In genomic region chr17:75412455-75413317, GRCh38 we compare ENCODE assay signal across 8 cellular contexts. TPM values are rescaled to one million over a fixed set of nuclear protein-coding genes. Genes with fewer than 3 reads are reported as not detected.
DNase-seq lines count a peak whose midpoint lies in the region; TF ChIP-seq lines count a peak whose summit lies in the region.

No MANE protein-coding gene starts in this region.

- H3K9me2 ChIP-seq in Loucy (replicated peaks; ENCODE audit: low read depth, low read length), result no peaks in the 10 kb centered on the region

- TF ChIP-seq CTCF in Loucy (conservative IDR thresholded peaks at IDR 0.05; ENCODE audit: low read length) (peak; percentile 89), tibial artery (IDR thresholded peaks at IDR 0.05) (peak; percentile 73 to 77)

- no peak overlapping the region for H3K27ac Mint-ChIP-seq in activated T-helper 2 cell treated with anti-CD3 and anti-CD28 coated beads, Interferon-gamma antibody, Interleukin-2, Interleukin-4, amounts not matched to agents 10 μg/mL and 5 μg/mL and 100 μg/mL, durations not matched to agents 14 hours and 24 hours and 36 hours

- H3K27me3 ChIP-seq in Loucy (ENCODE audit: insufficient read depth, low read length, poor library complexity, severe bottlenecking) (no peaks in the 10 kb centered on the region), tibial artery (peaks cover 0 to 10% of the 10 kb centered on the region in 2 donors)

- H3K27ac ChIP-seq in tibial artery, result no peak overlapping the region

- no peaks in the 10 kb centered on the region for H3K79me2 ChIP-seq in Loucy (ENCODE audit: insufficient read depth, low read length)

- peak overlapping the region; percentile 53 for H3K9ac ChIP-seq in Loucy (ENCODE audit: low read depth, low read length, poor library complexity, severe bottlenecking)

- H3F3A ChIP-seq in Loucy (ENCODE audit: low read depth), result no peaks in the 10 kb centered on the region

- intact Hi-C loops in activated T-helper 2 cell treated with anti-CD3 and anti-CD28 coated beads, Interferon-gamma antibody, Interleukin-2, Interleukin-4, amounts not matched to agents 10 μg/mL and 5 μg/mL and 100 μg/mL, durations not matched to agents 14 hours and 24 hours and 36 hours (cut with micrococcal nuclease), result loop anchor here (1.0 kb wide), 3 partner anchors 89 to 298 kb away; partner anchors contain the start of gene MIF4GD
- intact Hi-C loops in tibial artery (cut with DNase I; ENCODE audit: low total_unique reads), result no loop called here

- H4K20me1 ChIP-seq in Loucy (ENCODE audit: insufficient read depth, low read length, poor library complexity, severe bottlenecking), result no peaks in the 10 kb centered on the region

- peaks cover 19% of the 10 kb centered on the region for H3K27me3 Mint-ChIP-seq in activated T-helper 2 cell treated with anti-CD3 and anti-CD28 coated beads, Interferon-gamma antibody, Interleukin-2, Interleukin-4, amounts not matched to agents 10 μg/mL and 5 μg/mL and 100 μg/mL, durations not matched to agents 14 hours and 24 hours and 36 hours (ENCODE audit: low read depth)

- H3K4me3 ChIP-seq in Loucy (ENCODE audit: low read length, poor library complexity, severe bottlenecking) (peak overlapping the region; percentile 58), tibial artery (peak overlapping the region in 1 of 2 donors; percentile 5)

- no peaks in the 10 kb centered on the region for H3K9me3 Mint-ChIP-seq in activated T-helper 2 cell treated with anti-CD3 and anti-CD28 coated beads, Interferon-gamma antibody, Interleukin-2, Interleukin-4, amounts not matched to agents 10 μg/mL and 5 μg/mL and 100 μg/mL, durations not matched to agents 14 hours and 24 hours and 36 hours

- H3K4me3 Mint-ChIP-seq in activated T-helper 2 cell treated with anti-CD3 and anti-CD28 coated beads, Interferon-gamma antibody, Interleukin-2, Interleukin-4, amounts not matched to agents 10 μg/mL and 5 μg/mL and 100 μg/mL, durations not matched to agents 14 hours and 24 hours and 36 hours (ENCODE audit: low read depth), result peak overlapping the region; percentile 53

- peaks cover 9% of the 10 kb centered on the region for H3K4me1 ChIP-seq in Loucy (ENCODE audit: insufficient read depth, low read length, poor library complexity, severe bottlenecking)
- H3K4me1 ChIP-seq in tibial artery, result peaks cover 0 to 4% (median 2%) of the 10 kb centered on the region in 4 donors

- H2AFZ ChIP-seq in Loucy (ENCODE audit: low read length), result peak overlapping the region; percentile 88

- peaks cover 26% of the 10 kb centered on the region for H3K4me1 Mint-ChIP-seq in activated T-helper 2 cell treated with anti-CD3 and anti-CD28 coated beads, Interferon-gamma antibody, Interleukin-2, Interleukin-4, amounts not matched to agents 10 μg/mL and 5 μg/mL and 100 μg/mL, durations not matched to agents 14 hours and 24 hours and 36 hours (ENCODE audit: low read depth)

- H3K4me2 ChIP-seq in Loucy (ENCODE audit: low read depth, low read length, poor library complexity, severe bottlenecking), result peak overlapping the region; percentile 70

- H3K36me3 Mint-ChIP-seq in activated T-helper 2 cell treated with anti-CD3 and anti-CD28 coated beads, Interferon-gamma antibody, Interleukin-2, Interleukin-4, amounts not matched to agents 10 μg/mL and 5 μg/mL and 100 μg/mL, durations not matched to agents 14 hours and 24 hours and 36 hours (ENCODE audit: low read depth), result no peaks in the 10 kb centered on the region

- peak; percentile 33 for DNase-seq in NK-92 treated with Interleukin-12 subunit alpha and Interleukin-12 subunit beta, amount 100 ng/mL, for 24 hours (lab: John Stamatoyannopoulos, UW)
- no peak for DNase-seq in NK-92 (lab: John Stamatoyannopoulos, UW; ENCODE audit: unreplicated experiment)
- DNase-seq in RPMI8226, result peak; percentile 82
- peak; percentile 73 for DNase-seq in activated T-helper 2 cell treated with anti-CD3 and anti-CD28 coated beads, Interferon-gamma antibody, Interleukin-2, Interleukin-4, amounts not matched to agents 10 μg/mL and 5 μg/mL and 100 μg/mL, durations not matched to agents 14 hours and 24 hours and 36 hours (ENCODE audit: low spot score)
- peak; percentile 52 for DNase-seq in foreskin melanocyte
- DNase-seq in occipital lobe (lab: John Stamatoyannopoulos, UW), result peak; percentile 7
- peak; percentile 59 to 74 for DNase-seq in tibial artery

- H3K9me3 ChIP-seq in Loucy (ENCODE audit: insufficient read depth, low read depth, low read length), result no peaks in the 10 kb centered on the region
- no peaks in the 10 kb centered on the region for H3K9me3 ChIP-seq in tibial artery

- H3K36me3 ChIP-seq in Loucy (ENCODE audit: insufficient read depth, low read length) (no peaks in the 10 kb centered on the region), tibial artery (no peaks in the 10 kb centered on the region)

RNA-seq across cellular contexts. Expression of gene GRB2, which starts 7.2 kb away (rescaled TPM):
- total RNA-seq in activated T-helper 2 cell treated with anti-CD3 and anti-CD28 coated beads, Interferon-gamma antibody, Interleukin-2, Interleukin-4, amounts not matched to agents 10 μg/mL and 5 μg/mL and 100 μg/mL, durations not matched to agents 14 hours and 24 hours and 36 hours, result 176 and 188 TPM in 2 replicates
- total RNA-seq in occipital lobe, result 125 TPM

RNA-seq across cellular contexts. Expression of gene TMEM94, which starts 43.7 kb away (rescaled TPM):
- total RNA-seq in activated T-helper 2 cell treated with anti-CD3 and anti-CD28 coated beads, Interferon-gamma antibody, Interleukin-2, Interleukin-4, amounts not matched to agents 10 μg/mL and 5 μg/mL and 100 μg/mL, durations not matched to agents 14 hours and 24 hours and 36 hours, result 71.1 and 79.3 TPM in 2 replicates
- total RNA-seq in occipital lobe, result 25.4 TPM
